In the genomic region with DNA sequence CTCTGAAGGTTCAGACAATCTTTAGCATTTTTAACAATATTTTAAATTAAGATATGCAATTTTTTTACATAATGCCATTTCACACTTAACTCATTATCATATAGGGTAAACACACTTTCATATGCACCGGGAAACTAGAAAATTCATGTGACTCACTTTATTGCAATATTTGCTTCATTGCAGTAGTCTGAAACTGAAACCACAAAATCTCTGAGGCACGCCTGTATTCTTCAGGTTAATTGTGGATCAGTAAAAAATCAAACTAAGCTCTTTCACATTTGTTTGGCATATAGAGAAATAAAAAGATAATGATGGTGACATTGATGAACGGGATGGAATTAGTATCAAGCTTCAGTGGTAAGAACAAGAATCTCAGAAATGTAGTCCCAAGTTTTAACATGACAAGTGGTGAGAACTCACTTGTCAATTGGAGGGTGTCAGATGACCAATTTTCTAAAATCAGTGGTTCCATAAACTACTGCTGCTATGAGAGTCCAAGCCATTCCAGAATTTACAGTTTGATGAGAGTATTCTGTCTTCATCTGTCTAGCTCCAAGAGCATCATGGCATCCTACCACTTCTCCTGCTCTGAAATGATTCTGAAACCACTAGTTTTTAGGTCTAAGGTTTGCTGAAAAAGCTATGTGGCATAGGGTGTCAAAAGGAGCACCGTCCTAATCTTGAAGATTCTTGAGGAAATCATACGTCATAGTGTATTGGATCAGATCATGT, we compare ENCODE assay signal across 11 cellular contexts.
DNase-seq lines count a peak whose midpoint lies in the region; ATAC-seq and TF ChIP-seq lines count a peak whose summit lies in the region.
"Had no signal": no experiment of that assay in that cellular context is flagged by ENCODE, and none has a peak within 500 bp of the region (broad histone marks: within the 10 kb centered on the region; RNA-seq: fewer than 3 reads in every experiment).

No MANE protein-coding gene starts in this region.

- WGBS in upper lobe of left lung, 2 donors: 64 to 74% methylated on average over 5 of the region's 5 CpGs

- intact Hi-C loops in activated T-helper 2 cell treated with anti-CD3 and anti-CD28 coated beads, Interferon-gamma antibody, Interleukin-2, Interleukin-4, amounts not matched to agents 10 μg/mL and 5 μg/mL and 100 μg/mL, durations not matched to agents 14 hours and 24 hours and 36 hours (cut with micrococcal nuclease): loop anchor here (1.0 to 10.0 kb wide), 7 partner anchors 13 to 395 kb away; no protein-coding TSS in a partner anchor

- peak overlapping the region; percentile 1 to 48 (median 24) for H3K27ac ChIP-seq in upper lobe of left lung
- H3K27ac ChIP-seq: HL-60 had no signal

- H3K27me3 Mint-ChIP-seq in activated T-helper 2 cell treated with anti-CD3 and anti-CD28 coated beads, Interferon-gamma antibody, Interleukin-2, Interleukin-4, amounts not matched to agents 10 μg/mL and 5 μg/mL and 100 μg/mL, durations not matched to agents 14 hours and 24 hours and 36 hours (ENCODE audit: low read depth): no peaks in the 10 kb centered on the region

- peak; percentile 64 for ATAC-seq in HG03280 (IDR thresholded peaks at IDR 0.05; ENCODE audit: unreplicated experiment)
- ATAC-seq in upper lobe of left lung (ENCODE audit: low FRiP score in 2 of 2): no peak
- no peak for ATAC-seq in HG02970 (IDR thresholded peaks at IDR 0.05; ENCODE audit: low FRiP score, unreplicated experiment)

- H3K36me3 Mint-ChIP-seq in activated T-helper 2 cell treated with anti-CD3 and anti-CD28 coated beads, Interferon-gamma antibody, Interleukin-2, Interleukin-4, amounts not matched to agents 10 μg/mL and 5 μg/mL and 100 μg/mL, durations not matched to agents 14 hours and 24 hours and 36 hours (ENCODE audit: low read depth): peaks cover 54% of the 10 kb centered on the region

- no peaks in the 10 kb centered on the region for H3K36me3 ChIP-seq in upper lobe of left lung

- no peak overlapping the region for H3K4me3 ChIP-seq in upper lobe of left lung

- no peak for TF ChIP-seq POLR2A in upper lobe of left lung (IDR thresholded peaks at IDR 0.05)

- H3K27ac Mint-ChIP-seq in activated T-helper 2 cell treated with anti-CD3 and anti-CD28 coated beads, Interferon-gamma antibody, Interleukin-2, Interleukin-4, amounts not matched to agents 10 μg/mL and 5 μg/mL and 100 μg/mL, durations not matched to agents 14 hours and 24 hours and 36 hours: peak overlapping the region; percentile 87

- H3K4me3 Mint-ChIP-seq in activated T-helper 2 cell treated with anti-CD3 and anti-CD28 coated beads, Interferon-gamma antibody, Interleukin-2, Interleukin-4, amounts not matched to agents 10 μg/mL and 5 μg/mL and 100 μg/mL, durations not matched to agents 14 hours and 24 hours and 36 hours (ENCODE audit: low read depth): peak overlapping the region; percentile 55

- H3K9me3 ChIP-seq in upper lobe of left lung: no peaks in the 10 kb centered on the region

- H3K9me3 Mint-ChIP-seq in activated T-helper 2 cell treated with anti-CD3 and anti-CD28 coated beads, Interferon-gamma antibody, Interleukin-2, Interleukin-4, amounts not matched to agents 10 μg/mL and 5 μg/mL and 100 μg/mL, durations not matched to agents 14 hours and 24 hours and 36 hours: no peaks in the 10 kb centered on the region

- no peak for TF ChIP-seq CTCF in upper lobe of left lung (IDR thresholded peaks at IDR 0.05)

- H3K4me1 ChIP-seq in upper lobe of left lung: peaks cover 10 to 46% (median 27%) of the 10 kb centered on the region in 4 donors

- H3K4me1 Mint-ChIP-seq in activated T-helper 2 cell treated with anti-CD3 and anti-CD28 coated beads, Interferon-gamma antibody, Interleukin-2, Interleukin-4, amounts not matched to agents 10 μg/mL and 5 μg/mL and 100 μg/mL, durations not matched to agents 14 hours and 24 hours and 36 hours (ENCODE audit: low read depth): peaks cover 72% of the 10 kb centered on the region

- peak; percentile 24 for DNase-seq in stimulated activated CD4-positive, alpha-beta T cell treated with anti-CD3 and anti-CD28 coated beads, Interleukin-4, amount 100 ng/mL, for 24 hours
- DNase-seq in stimulated activated CD4-positive, alpha-beta T cell treated with anti-CD3 and anti-CD28 coated beads, Interleukin-12 subunit alpha, Interleukin-12 subunit beta, amount 100 ng/mL, for 4 hours: no peak
- DNase-seq in activated T-helper 2 cell treated with anti-CD3 and anti-CD28 coated beads, Interferon-gamma antibody, Interleukin-2, Interleukin-4, amounts not matched to agents 10 μg/mL and 5 μg/mL and 100 μg/mL, durations not matched to agents 14 hours and 24 hours and 36 hours (ENCODE audit: low spot score): no peak
- no peak for DNase-seq in upper lobe of left lung
- no peak for DNase-seq in ureter (ENCODE audit: low spot score)
- no peak for DNase-seq in NCI-H510A (lab: John Stamatoyannopoulos, UW)
- DNase-seq: erythroblast, trophoblast cell had no signal

- TF ChIP-seq EP300 in upper lobe of left lung (IDR thresholded peaks at IDR 0.05): no peak

- H3K27me3 ChIP-seq in upper lobe of left lung: no peaks in the 10 kb centered on the region
